8 cellular contexts compared by ENCODE assay signal in the genomic region with DNA sequence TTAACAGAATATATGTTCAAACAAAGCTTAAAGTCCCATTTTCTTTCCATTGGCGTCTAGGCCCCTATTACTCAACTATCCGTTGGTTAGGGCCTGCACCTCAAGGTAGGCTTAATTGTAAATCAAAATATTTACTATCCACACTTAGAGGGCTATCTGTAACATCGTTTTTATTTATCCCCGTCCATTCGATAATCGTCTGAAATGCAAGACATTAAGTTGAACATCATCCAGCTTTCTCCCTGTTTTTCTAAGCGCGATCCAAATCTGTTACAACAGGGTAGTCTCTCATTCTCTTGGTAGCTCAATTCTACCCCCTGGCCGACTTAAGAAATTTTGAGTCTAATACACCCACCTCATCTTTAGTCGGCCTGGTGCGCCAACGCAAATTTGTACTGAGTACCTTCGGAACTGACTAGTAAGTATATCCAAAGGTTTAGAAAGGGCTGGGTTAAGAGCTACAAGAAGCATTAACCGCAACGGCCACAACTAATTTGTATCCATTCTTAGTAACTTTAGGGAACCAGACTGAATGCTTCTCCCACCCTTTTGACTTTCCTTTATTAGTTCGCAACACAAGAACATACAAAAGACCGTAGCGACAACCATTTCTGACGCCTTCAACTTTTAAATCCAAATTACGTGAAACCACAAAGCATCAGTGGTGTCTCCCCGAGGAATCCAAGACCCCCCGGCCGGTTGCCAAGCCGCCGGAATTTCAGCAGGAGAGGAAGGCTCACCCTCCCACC. TPM values are rescaled to one million over a fixed set of nuclear protein-coding genes. Genes with fewer than 3 reads are reported as not detected.
DNase-seq lines count a peak whose midpoint lies in the region; ATAC-seq and TF ChIP-seq lines count a peak whose summit lies in the region.

No MANE protein-coding gene starts in this region.

- H3K36me3 ChIP-seq in DND-41 (ENCODE audit: insufficient read depth, low read length): no peaks in the 10 kb centered on the region
- H3K36me3 ChIP-seq in MM.1S (replicated peaks; ENCODE audit: insufficient read depth, low read length): 0 out of 2 replicates have a peak, but pooled peaks cover 3% of the 10 kb centered on the region

- H3K4me1 ChIP-seq in DND-41 (ENCODE audit: insufficient read depth, low read length): peaks cover 26% of the 10 kb centered on the region
- peaks cover 7% of the 10 kb centered on the region for H3K4me1 ChIP-seq in MM.1S (ENCODE audit: low read length)

- ATAC-seq in DND-41 (ENCODE audit: insufficient read depth, low read depth): no peak
- ATAC-seq in memory B cell (ENCODE audit: low read depth): no peak
- ATAC-seq in GM18909 (IDR thresholded peaks at IDR 0.05; ENCODE audit: poor library complexity, unreplicated experiment): no peak

- TF ChIP-seq CTCF in DND-41 (IDR thresholded peaks at IDR 0.05; ENCODE audit: borderline replicate concordance, extremely low read depth, low read length, poor library complexity, severe bottlenecking) (no peak), MM.1S (IDR thresholded peaks at IDR 0.05; ENCODE audit: low read length) (no peak)

- H2AFZ ChIP-seq in DND-41 (ENCODE audit: low read depth, low read length): peak overlapping the region; percentile 76
- H2AFZ ChIP-seq in MM.1S (ENCODE audit: low read length): peak overlapping the region; percentile 47

- no peaks in the 10 kb centered on the region for H3K27me3 Mint-ChIP-seq in activated CD4-positive, alpha-beta T cell treated with anti-CD3 and anti-CD28 coated beads, Interleukin-2, amount 10 ng/mL, durations not matched to agents 24 days and 14 days
- no peaks in the 10 kb centered on the region for H3K27me3 Mint-ChIP-seq in memory B cell

- H3K4me3 ChIP-seq in DND-41 (ENCODE audit: low read depth in 1 of 2, low read length in 2 of 2): peak overlapping the region; percentile 64 to 69
- H3K4me3 ChIP-seq in MM.1S (ENCODE audit: low read length): peak overlapping the region; percentile 84

- H3K4me2 ChIP-seq in DND-41 (ENCODE audit: insufficient read depth, low read length) (peak overlapping the region; percentile 69), MM.1S (ENCODE audit: low read depth, low read length) (peak overlapping the region; percentile 79)

- peaks cover 21% of the 10 kb centered on the region for H3F3A ChIP-seq in MM.1S (ENCODE audit: insufficient read depth, low read length)

- H3K4me1 Mint-ChIP-seq in activated CD4-positive, alpha-beta T cell treated with anti-CD3 and anti-CD28 coated beads, Interleukin-2, amount 10 ng/mL, durations not matched to agents 24 days and 14 days: peaks cover 23% of the 10 kb centered on the region
- H3K4me1 Mint-ChIP-seq in memory B cell: peaks cover 16% of the 10 kb centered on the region

- peak overlapping the region; percentile 98 for H3K27ac Mint-ChIP-seq in activated CD4-positive, alpha-beta T cell treated with anti-CD3 and anti-CD28 coated beads, Interleukin-2, amount 10 ng/mL, durations not matched to agents 24 days and 14 days
- H3K27ac Mint-ChIP-seq in memory B cell: peak overlapping the region; percentile 98

- no peaks in the 10 kb centered on the region for H4K20me1 ChIP-seq in DND-41 (ENCODE audit: insufficient read depth, low read length)
- no peaks in the 10 kb centered on the region for H4K20me1 ChIP-seq in MM.1S (ENCODE audit: insufficient read depth, low read length)

- H3K27me3 ChIP-seq in DND-41 (ENCODE audit: insufficient read depth, low read length, poor library complexity) (no peaks in the 10 kb centered on the region), MM.1S (replicated peaks; ENCODE audit: insufficient read depth, low read length) (no peaks in the 10 kb centered on the region)

- DNase-seq in DND-41 (peak; percentile 43), MM.1S (peak; percentile 48), ecto neural progenitor cell (ENCODE audit: low spot score) (peak; percentile 50), memory B cell (ENCODE audit: low spot score in 2 of 2) (peak in 1 of 2 donors; percentile 27), T1000 (lab: John Stamatoyannopoulos, UW) (no peak)
- DNase-seq in activated CD4-positive, alpha-beta T cell treated with anti-CD3 and anti-CD28 coated beads, Interleukin-2, amount 10 ng/mL, durations not matched to agents 24 days and 14 days: peak; percentile 79
- peak; percentile 1 to 6 for DNase-seq in stimulated activated CD8-positive, alpha-beta memory T cell treated with anti-CD3 and anti-CD28 coated beads, Interleukin-4, amount 100 ng/mL, for 1 hour (ENCODE audit: low read depth in 2 of 2, low spot score in 1 of 2)

- peaks cover 3% of the 10 kb centered on the region for H3K9me3 Mint-ChIP-seq in activated CD4-positive, alpha-beta T cell treated with anti-CD3 and anti-CD28 coated beads, Interleukin-2, amount 10 ng/mL, durations not matched to agents 24 days and 14 days
- no peaks in the 10 kb centered on the region for H3K9me3 Mint-ChIP-seq in memory B cell

- H3K9me2 ChIP-seq in MM.1S (replicated peaks; ENCODE audit: insufficient read depth, low read length): no peaks in the 10 kb centered on the region

- peaks cover 48% of the 10 kb centered on the region for H3K79me2 ChIP-seq in DND-41 (ENCODE audit: insufficient read depth, low read length)
- H3K79me2 ChIP-seq in MM.1S (ENCODE audit: low read length): peaks cover 45% of the 10 kb centered on the region

- H3K27ac ChIP-seq in DND-41 (ENCODE audit: low read length): peak overlapping the region; percentile 96
- peak overlapping the region; percentile 77 for H3K27ac ChIP-seq in MM.1S (ENCODE audit: low read length)

- H3K9ac ChIP-seq in DND-41 (ENCODE audit: low read depth, low read length) (peak overlapping the region; percentile 90), MM.1S (ENCODE audit: low read length) (peak overlapping the region; percentile 96)

- H3K9me3 ChIP-seq in DND-41 (ENCODE audit: insufficient read depth, low read length, severe bottlenecking) (no peaks in the 10 kb centered on the region), MM.1S (replicated peaks; ENCODE audit: insufficient read depth, low read length) (no peaks in the 10 kb centered on the region)

- intact Hi-C loops in activated CD4-positive, alpha-beta T cell treated with anti-CD3 and anti-CD28 coated beads, Interleukin-2, amount 10 ng/mL, durations not matched to agents 24 days and 14 days (cut with micrococcal nuclease): loop anchor here (1.0 to 5.0 kb wide), 13 partner anchors 48 to 1398 kb away; a partner anchor contains a TSS

- H3K36me3 Mint-ChIP-seq in activated CD4-positive, alpha-beta T cell treated with anti-CD3 and anti-CD28 coated beads, Interleukin-2, amount 10 ng/mL, durations not matched to agents 24 days and 14 days (ENCODE audit: low read depth): peaks cover 16% of the 10 kb centered on the region
- H3K36me3 Mint-ChIP-seq in memory B cell: peaks cover 3% of the 10 kb centered on the region

- peak overlapping the region; percentile 97 for H3K4me3 Mint-ChIP-seq in activated CD4-positive, alpha-beta T cell treated with anti-CD3 and anti-CD28 coated beads, Interleukin-2, amount 10 ng/mL, durations not matched to agents 24 days and 14 days
- H3K4me3 Mint-ChIP-seq in memory B cell: peak overlapping the region; percentile 89

RNA-seq across cellular contexts. Expression of a gene that starts 1.1 kb away (rescaled TPM):
- total RNA-seq in activated CD4-positive, alpha-beta T cell treated with anti-CD3 and anti-CD28 coated beads, Interleukin-2, amount 10 ng/mL, durations not matched to agents 24 days and 14 days: 38.6 and 39.2 TPM in 2 replicates
